Comparison of ENCODE assay signal across 25 cellular contexts in genomic region chr3:102295756-102296155, GRCh38.
"Had no signal": no experiment of that assay in that cellular context is flagged by ENCODE, and none has a peak within 500 bp of the region (broad histone marks: within the 10 kb centered on the region; RNA-seq: fewer than 3 reads in every experiment).

No MANE protein-coding gene starts in this region.

- H3K27ac ChIP-seq: neutrophil, pancreas, prostate gland, right lobe of liver, sigmoid colon, stomach, thoracic aorta, thyroid gland, tibial nerve, upper lobe of left lung, uterus had no signal

- ATAC-seq: naive thymus-derived CD8-positive, alpha-beta T cell; natural killer cell treated with Interleukin-12 subunit alpha and Interleukin-12 subunit beta and Interleukin-15 and Interleukin-18, amount 100 ng/mL, for 72 hours; pancreas; right cardiac atrium; right lobe of liver; stimulated activated effector memory CD8-positive, alpha-beta T cell treated with anti-CD3 and anti-CD28 coated beads, Interleukin-12 subunit alpha, Interleukin-12 subunit beta, amount 100 ng/mL, for 72 hours; stimulated activated naive B cell treated with anti-CD40 and anti-IgM and Interleukin-4, amounts not matched to agents 10 μg/mL and 1 μg/mL and 100 μg/mL, for 72 hours had no signal

- H3K27me3 ChIP-seq: neutrophil, pancreas, right lobe of liver, sigmoid colon, stomach, thyroid gland, tibial nerve, upper lobe of left lung, uterus had no signal

- DNase-seq: naive thymus-derived CD8-positive, alpha-beta T cell; nephron progenitor cell; nucleus accumbens; pancreas; right cardiac atrium; right lobe of liver; sigmoid colon; small intestine; stimulated activated CD4-positive, alpha-beta T cell treated with anti-CD3 and anti-CD28 coated beads, Interleukin-15, amount 100 ng/mL, for 24 hours; stimulated activated CD4-positive, alpha-beta T cell treated with anti-CD3 and anti-CD28 coated beads, Interleukin-2, amount 100 ng/mL, for 24 hours; stimulated activated CD4-positive, alpha-beta T cell treated with anti-CD3 and anti-CD28 coated beads, Interleukin-2, amount 100 ng/mL, for 48 hours; stimulated activated CD4-positive, alpha-beta T cell treated with anti-CD3 and anti-CD28 coated beads, Interleukin-4, amount 100 ng/mL, for 24 hours; stimulated activated naive B cell treated with anti-CD40 and anti-IgM and Interleukin-4, amounts not matched to agents 10 μg/mL and 1 μg/mL and 100 μg/mL, for 72 hours; stimulated activated naive CD4-positive, alpha-beta T cell treated with Interleukin-2 at 50 U/mL for 16 hours; stomach; thyroid gland; trophoblast cell; upper lobe of left lung; uterus had no signal

- H3K4me1 ChIP-seq: pancreas, prostate gland, right lobe of liver, sigmoid colon, thyroid gland, tibial nerve, upper lobe of left lung, uterus had no signal

- H3K4me3 ChIP-seq: pancreas, prostate gland, right lobe of liver, sigmoid colon, stomach, thoracic aorta, thyroid gland, tibial nerve, upper lobe of left lung, uterus had no signal

- H3K9me3 ChIP-seq: neutrophil, pancreas, prostate gland, right lobe of liver, sigmoid colon, stomach, thoracic aorta, thyroid gland, tibial nerve, upper lobe of left lung, uterus had no signal

- H3K36me3 ChIP-seq: neutrophil, pancreas, prostate gland, right lobe of liver, sigmoid colon, stomach, thoracic aorta, thyroid gland, tibial nerve, upper lobe of left lung, uterus had no signal
